In genomic region chr6:37110455-37111155, GRCh38 we compare ENCODE assay signal across 1 cellular context.
TF ChIP-seq lines count a peak whose summit lies in the region.

No MANE protein-coding gene starts in this region.

TF ChIP-seq in HepG2, 621 proteins besides CTCF, POLR2A, EP300 and RAD21 (continued from another document and continues in another):
- no peak for TF ChIP-seq HINFP (CRISPR knock-in tag; IDR thresholded peaks at IDR 0.05; ENCODE audit: low read depth)
- no peak for TF ChIP-seq ZNF597 (CRISPR knock-in tag; IDR thresholded peaks at IDR 0.05)
- TF ChIP-seq ZNF333 (CRISPR knock-in tag; IDR thresholded peaks at IDR 0.05; ENCODE audit: borderline replicate concordance) = no peak
- peak; percentile 76 for TF ChIP-seq KDM6A (CRISPR knock-in tag; IDR thresholded peaks at IDR 0.05; ENCODE audit: low read depth)
- TF ChIP-seq SOX5 (CRISPR knock-in tag; IDR thresholded peaks at IDR 0.05; ENCODE audit: borderline replicate concordance) = peak; percentile 95
- TF ChIP-seq RFXANK (CRISPR knock-in tag; IDR thresholded peaks at IDR 0.05) = no peak
- no peak for TF ChIP-seq ZUFSP (CRISPR knock-in tag; IDR thresholded peaks at IDR 0.05; ENCODE audit: borderline replicate concordance)
- TF ChIP-seq ZNF788 (CRISPR knock-in tag; IDR thresholded peaks at IDR 0.05; ENCODE audit: borderline replicate concordance) = peak; percentile 71; the same call in 1 of the 2 replicates
- no peak for TF ChIP-seq DDIT3 (CRISPR knock-in tag; IDR thresholded peaks at IDR 0.05)
- no peak for TF ChIP-seq SRSF4 (IDR thresholded peaks at IDR 0.05; ENCODE audit: low read depth, low read length, poor library complexity, severe bottlenecking)
- TF ChIP-seq MLX (CRISPR knock-in tag; IDR thresholded peaks at IDR 0.05) = peak; percentile 72; the same call in 1 of the 2 replicates
- TF ChIP-seq TEAD3 (CRISPR knock-in tag; optimal IDR thresholded peaks at IDR 0.05; ENCODE audit: borderline replicate concordance) = peak; percentile 93
- peak; percentile 93 for TF ChIP-seq NCOA1 (CRISPR knock-in tag; IDR thresholded peaks at IDR 0.05)
- TF ChIP-seq ZNF572 (CRISPR knock-in tag; IDR thresholded peaks at IDR 0.05) = no peak
- TF ChIP-seq RFX1 (IDR thresholded peaks at IDR 0.05) = no peak
- peak; percentile 30; the same call in 1 of the 2 replicates for TF ChIP-seq RBFOX2 (IDR thresholded peaks at IDR 0.05; ENCODE audit: low read depth, low read length)
- no peak for TF ChIP-seq XRCC5 (optimal IDR thresholded peaks at IDR 0.05; ENCODE audit: low read length)
- no peak for TF ChIP-seq KLF15 (CRISPR knock-in tag; IDR thresholded peaks at IDR 0.05; ENCODE audit: borderline replicate concordance)
- no peak for TF ChIP-seq ZNF224 (CRISPR knock-in tag; IDR thresholded peaks at IDR 0.05)
- TF ChIP-seq TERF1 (CRISPR knock-in tag; IDR thresholded peaks at IDR 0.05) = no peak
- TF ChIP-seq MBNL3 (CRISPR knock-in tag; conservative IDR thresholded peaks at IDR 0.05) = no peak
- TF ChIP-seq ZSCAN5A (CRISPR knock-in tag; IDR thresholded peaks at IDR 0.05; ENCODE audit: borderline replicate concordance) = no peak
- TF ChIP-seq MAFG (CRISPR knock-in tag; IDR thresholded peaks at IDR 0.05) = no peak
- no peak for TF ChIP-seq SNAPC5 (CRISPR knock-in tag; IDR thresholded peaks at IDR 0.05; ENCODE audit: borderline replicate concordance)
- TF ChIP-seq TBP (CRISPR knock-in tag; IDR thresholded peaks at IDR 0.05) = no peak
- no peak for TF ChIP-seq RORA (CRISPR knock-in tag; IDR thresholded peaks at IDR 0.05)
- TF ChIP-seq IRF1 (CRISPR knock-in tag; IDR thresholded peaks at IDR 0.05; ENCODE audit: low read depth) = no peak
- TF ChIP-seq POLR2AphosphoS2 (IDR thresholded peaks at IDR 0.05; ENCODE audit: low read depth, low read length) = no peak
- no peak; the same call in 1 of the 2 replicates for TF ChIP-seq ZBED4 (CRISPR knock-in tag; IDR thresholded peaks at IDR 0.05; ENCODE audit: borderline replicate concordance)
- TF ChIP-seq ZNF639 (CRISPR knock-in tag; conservative IDR thresholded peaks at IDR 0.05) = peak; percentile 67; the same call in 1 of the 2 replicates
- no peak for TF ChIP-seq THAP7 (CRISPR knock-in tag; IDR thresholded peaks at IDR 0.05)
- TF ChIP-seq SPEN (CRISPR knock-in tag; IDR thresholded peaks at IDR 0.05; ENCODE audit: low read depth) = peak; percentile 79; the same call in 1 of the 2 replicates
- no peak for TF ChIP-seq TEAD2 (CRISPR knock-in tag; IDR thresholded peaks at IDR 0.05)
- peak; percentile 63; the same call in 1 of the 2 replicates for TF ChIP-seq TGIF2 (CRISPR knock-in tag; IDR thresholded peaks at IDR 0.05)
- no peak for TF ChIP-seq ZNF556 (CRISPR knock-in tag; IDR thresholded peaks at IDR 0.05; ENCODE audit: borderline replicate concordance)
- no peak for TF ChIP-seq KLF11 (CRISPR knock-in tag; IDR thresholded peaks at IDR 0.05)
- TF ChIP-seq ZNF225 (CRISPR knock-in tag; IDR thresholded peaks at IDR 0.05) = no peak
- TF ChIP-seq CHCHD3 (CRISPR knock-in tag; IDR thresholded peaks at IDR 0.05) = no peak
- no peak for TF ChIP-seq BRF2 (CRISPR knock-in tag; IDR thresholded peaks at IDR 0.05)
- TF ChIP-seq SALL1 (CRISPR knock-in tag; IDR thresholded peaks at IDR 0.05) = peak; percentile 95
- TF ChIP-seq ZNF12 (CRISPR knock-in tag; IDR thresholded peaks at IDR 0.05) = peak; percentile 92; the same call in 1 of the 2 replicates
- TF ChIP-seq ZFP36L2 (CRISPR knock-in tag; IDR thresholded peaks at IDR 0.05) = no peak
- no peak for TF ChIP-seq NCOA5 (CRISPR knock-in tag; IDR thresholded peaks at IDR 0.05)
- peak; percentile 40; the same call in 1 of the 2 replicates for TF ChIP-seq ZNF3 (CRISPR knock-in tag; IDR thresholded peaks at IDR 0.05)
- TF ChIP-seq PHF5A (CRISPR knock-in tag; IDR thresholded peaks at IDR 0.05; ENCODE audit: low read depth, unreplicated experiment) = no peak
- no peak for TF ChIP-seq ZBTB21 (CRISPR knock-in tag; IDR thresholded peaks at IDR 0.05)
- TF ChIP-seq ZNF710 (CRISPR knock-in tag; IDR thresholded peaks at IDR 0.05; ENCODE audit: borderline replicate concordance) = peak; percentile 51; the same call in 1 of the 2 replicates
